13 cellular contexts compared by ENCODE assay signal in the genomic region with DNA sequence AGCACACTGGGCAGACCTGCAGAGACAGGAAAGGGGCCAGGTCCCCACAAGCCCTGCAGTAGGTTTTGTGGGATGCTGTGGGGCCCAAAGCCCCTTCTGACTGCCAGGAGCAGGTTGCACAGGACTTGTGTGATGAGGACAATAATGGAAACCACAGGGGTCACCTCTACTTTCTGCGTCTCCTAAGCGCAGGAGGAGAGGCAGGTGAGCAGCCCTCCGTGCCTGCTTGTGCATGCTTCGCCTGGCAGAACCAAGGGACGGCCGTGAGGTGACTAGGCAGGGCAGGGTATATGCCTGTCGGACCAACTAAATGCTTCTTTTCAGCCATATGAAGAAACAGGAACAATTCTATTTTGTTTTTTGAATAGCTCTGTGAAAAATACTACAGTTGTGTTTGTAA.
"Had no signal": no experiment of that assay in that cellular context is flagged by ENCODE, and none has a peak within 500 bp of the region (broad histone marks: within the 10 kb centered on the region; RNA-seq: fewer than 3 reads in every experiment).

No MANE protein-coding gene starts in this region.

- FAIRE-seq: bronchial epithelial cell, pancreas had no signal

- H3K27ac ChIP-seq: gastrocnemius medialis, heart left ventricle, pancreas had no signal

- ATAC-seq: activated T-cell treated with anti-CD3 and anti-CD28 coated beads, Interleukin-2, amount 50 U/mL, for 4 hours; esophagus mucosa; gastrocnemius medialis; heart left ventricle; natural killer cell; pancreas; stimulated activated naive B cell treated with anti-CD40 and anti-IgM and Interleukin-4, amounts not matched to agents 10 μg/mL and 1 μg/mL and 100 μg/mL, for 72 hours had no signal

- H3K36me3 ChIP-seq: gastrocnemius medialis, pancreas had no signal

- H3K4me1 ChIP-seq: gastrocnemius medialis, pancreas had no signal

- DNase-seq: activated CD4-positive, alpha-beta T cell treated with anti-CD3 and anti-CD28 coated beads, Interleukin-2, amount 50 U/mL, for 1 hour; activated CD4-positive, CD25-positive, alpha-beta regulatory T cell treated with anti-CD3 and anti-CD28 coated beads, Interleukin-2, amount 50 U/mL, for 72 hours; activated CD8-positive, alpha-beta memory T cell treated with anti-CD3 and anti-CD28 coated beads, Interleukin-2, amount 50 U/mL, for 4 hours; activated naive CD4-positive, alpha-beta T cell treated with anti-CD3 and anti-CD28 coated beads, Interleukin-2, amount 50 U/mL, for 16 hours; activated T-cell treated with anti-CD3 and anti-CD28 coated beads, Interleukin-2, amount 50 U/mL, for 4 hours; effector CD8-positive, alpha-beta T cell; natural killer cell; stimulated activated naive B cell treated with anti-CD40 and anti-IgM and Interleukin-4, amounts not matched to agents 10 μg/mL and 1 μg/mL and 100 μg/mL, for 72 hours had no signal

- H3K4me3 ChIP-seq: gastrocnemius medialis, heart left ventricle, pancreas had no signal

- H3K27me3 ChIP-seq: gastrocnemius medialis, heart left ventricle, pancreas had no signal

- H3K9me3 ChIP-seq: gastrocnemius medialis, heart left ventricle, pancreas had no signal
